In the genomic region with DNA sequence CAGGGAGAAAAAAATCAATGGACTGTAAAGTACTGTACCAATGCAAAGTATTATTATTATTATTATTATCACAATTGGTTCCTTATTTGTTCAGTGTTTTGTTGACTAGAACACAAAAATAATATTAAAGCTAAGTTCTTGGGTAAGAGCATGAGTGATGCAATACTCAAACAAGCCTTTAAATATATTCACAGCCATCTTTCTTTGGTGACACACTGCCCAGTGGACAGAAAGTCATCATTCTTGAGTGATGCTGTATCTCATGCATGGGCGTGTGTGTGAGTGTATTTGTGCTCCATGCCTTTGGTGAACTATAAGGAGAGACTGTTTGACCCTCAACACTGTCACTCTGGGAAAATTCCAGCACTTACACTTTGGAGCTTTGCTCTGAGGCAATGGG, we compare ENCODE assay signal across 23 cellular contexts.
"Had no signal": no experiment of that assay in that cellular context is flagged by ENCODE, and none has a peak within 500 bp of the region (broad histone marks: within the 10 kb centered on the region; RNA-seq: fewer than 3 reads in every experiment).

No MANE protein-coding gene starts in this region.

- H3K4me3 Mint-ChIP-seq: memory B cell, mesothelial cell of epicardium, natural killer cell, neural crest cell, type B pancreatic cell had no signal

- H3K27ac ChIP-seq: colonic mucosa, gastroesophageal sphincter, left ventricle myocardium inferior, lower lobe of right lung, pancreas, suprapubic skin, thyroid gland, uterus had no signal

- H3K4me2 ChIP-seq: smooth muscle cell had no signal

- H3K9me3 Mint-ChIP-seq: natural killer cell, neural crest cell, type B pancreatic cell had no signal

- DNase-seq: colonic mucosa; dermis blood vessel endothelial cell; erythroblast; glutamatergic neuron; left cardiac atrium; left ventricle myocardium inferior; lower lobe of right lung; natural killer cell; nucleus accumbens; pancreas; right cardiac atrium; stimulated activated CD4-positive, alpha-beta T cell treated with anti-CD3 and anti-CD28 coated beads, Interleukin-2, amount 100 ng/mL, for 48 hours; stimulated activated naive CD4-positive, alpha-beta T cell treated with Interleukin-2 at 50 U/mL for 16 hours; thyroid gland; uterus had no signal

- H3K4me1 ChIP-seq: colonic mucosa, gastroesophageal sphincter, left ventricle myocardium inferior, lower lobe of right lung, pancreas, suprapubic skin, thyroid gland, uterus had no signal

- H3K27me3 ChIP-seq: colonic mucosa, pancreas, thyroid gland, uterus had no signal

- H3K4me1 Mint-ChIP-seq: memory B cell, mesothelial cell of epicardium, natural killer cell had no signal

- H3K27me3 Mint-ChIP-seq: progenitor cell of endocrine pancreas had no signal

- H3K36me3 Mint-ChIP-seq: memory B cell, mesothelial cell of epicardium, natural killer cell, type B pancreatic cell had no signal

- H3K9me3 ChIP-seq: colonic mucosa, gastroesophageal sphincter, left ventricle myocardium inferior, lower lobe of right lung, pancreas, suprapubic skin, thyroid gland, uterus had no signal

- H3K27ac Mint-ChIP-seq: memory B cell, mesothelial cell of epicardium, natural killer cell, progenitor cell of endocrine pancreas, type B pancreatic cell had no signal

- ATAC-seq: gastroesophageal sphincter, left cardiac atrium, natural killer cell, pancreas, right cardiac atrium had no signal
